In the genomic region with DNA sequence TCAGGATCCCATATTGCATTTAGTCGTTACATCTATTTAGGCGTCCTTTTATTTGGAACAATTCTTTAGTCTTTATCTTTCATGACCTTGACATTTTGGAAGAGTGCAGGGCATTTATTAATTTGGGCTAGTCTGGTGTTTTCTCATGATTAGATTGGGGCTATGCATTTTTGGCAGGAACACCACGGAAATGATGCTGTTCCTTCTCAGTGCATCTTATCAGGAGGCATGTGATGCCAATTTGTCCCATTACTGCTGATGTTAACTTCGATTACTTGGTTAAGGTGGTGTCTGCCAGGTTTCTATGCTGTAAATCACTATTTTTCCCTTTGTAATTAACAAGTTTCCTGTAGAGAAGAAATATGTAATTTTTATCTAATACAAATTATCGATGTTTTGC, we compare ENCODE assay signal across 29 cellular contexts. TPM values are rescaled to one million over a fixed set of nuclear protein-coding genes. Genes with fewer than 3 reads are reported as not detected.
"Had no signal": no experiment of that assay in that cellular context is flagged by ENCODE, and none has a peak within 500 bp of the region (broad histone marks: within the 10 kb centered on the region; RNA-seq: fewer than 3 reads in every experiment).

No MANE protein-coding gene starts in this region.

- DNase-seq: colonic mucosa; cortex of kidney; effector CD8-positive, alpha-beta T cell; effector memory CD8-positive, alpha-beta T cell; endodermal cell; esophagus squamous epithelium; foreskin fibroblast; foreskin melanocyte; gastrocnemius medialis; heart left ventricle; hypothalamus; immature natural killer cell; islet precursor cell; kidney; kidney glomerular epithelial cell; left colon; left ventricle myocardium inferior; lower lobe of right lung; mesenchymal stem cell; mucosa of descending colon; naive B cell had no signal

- H3K4me1 ChIP-seq: colonic mucosa, esophagus squamous epithelium, gastrocnemius medialis, left ventricle myocardium inferior, lower lobe of right lung had no signal

- H3K27me3 ChIP-seq: colonic mucosa, gastrocnemius medialis, hepatocyte had no signal

- H3K4me3 ChIP-seq: colonic mucosa, esophagus squamous epithelium, gastrocnemius medialis, heart left ventricle, hepatocyte, left ventricle myocardium inferior, lower lobe of right lung, mucosa of descending colon had no signal

- H3K9me3 ChIP-seq: colonic mucosa, esophagus squamous epithelium, gastrocnemius medialis, heart left ventricle, left ventricle myocardium inferior, lower lobe of right lung, mucosa of descending colon had no signal

- H3K27ac ChIP-seq: colonic mucosa, epithelial cell of prostate, esophagus squamous epithelium, gastrocnemius medialis, heart left ventricle, hepatocyte, left ventricle myocardium inferior, lower lobe of right lung had no signal

- H3K36me3 ChIP-seq: colonic mucosa, esophagus squamous epithelium, gastrocnemius medialis, heart left ventricle, left ventricle myocardium inferior, lower lobe of right lung had no signal

- ATAC-seq: effector memory CD8-positive, alpha-beta T cell; esophagus mucosa; gastrocnemius medialis; heart left ventricle; left colon; left lobe of liver; lower lobe of right lung; mucosa of descending colon had no signal

RNA-seq across cellular contexts. Expression of a gene that starts 18.1 kb away (rescaled TPM):
- total RNA-seq: dermis microvascular lymphatic vessel endothelial cell, esophagus mucosa, gastrocnemius medialis, heart left ventricle, left ventricle myocardium inferior, lower leg skin, mesenteric fat pad, myocyte had no signal
- polyA plus RNA-seq: immature natural killer cell had no signal
